10 cellular contexts compared by ENCODE assay signal in genomic region chr2:101717041-101717817, GRCh38. TPM values are rescaled to one million over a fixed set of nuclear protein-coding genes. Genes with fewer than 3 reads are reported as not detected.
DNase-seq lines count a peak whose midpoint lies in the region; ATAC-seq, FAIRE-seq and TF ChIP-seq lines count a peak whose summit lies in the region.
"Had no signal": no experiment of that assay in that cellular context is flagged by ENCODE, and none has a peak within 500 bp of the region (broad histone marks: within the 10 kb centered on the region; RNA-seq: fewer than 3 reads in every experiment).

No MANE protein-coding gene starts in this region.

- H3K4me3 Mint-ChIP-seq in endothelial cell (ENCODE audit: unreplicated experiment), result peak overlapping the region; percentile 2
- H3K4me3 Mint-ChIP-seq: neural crest cell had no signal

- TF ChIP-seq CTCF in endothelial cell (IDR thresholded peaks at IDR 0.05; ENCODE audit: unreplicated experiment) (no peak), BE2C (IDR thresholded peaks at IDR 0.05; ENCODE audit: low read depth, low read length) (no peak), RWPE1 (conservative IDR thresholded peaks at IDR 0.05; ENCODE audit: low read depth) (no peak)

- DNase-seq in GM12891 (ENCODE audit: insufficient read length, low spot score) (no peak), KBM-7 (peak; percentile 66), endothelial cell (ENCODE audit: low spot score) (no peak), BE2C (no peak), MV-4-11 (lab: John Stamatoyannopoulos, UW) (no peak), RWPE1 (ENCODE audit: low spot score) (no peak), cerebellar cortex (ENCODE audit: low spot score) (no peak)
- DNase-seq: NCI-H2171 had no signal

- in situ Hi-C loops in KBM-7 (cut with MboI; ENCODE audit: low pct_unique_long_range_greater_than_20kb, low sequenced_read_pairs), result no loop called here

- no peak for FAIRE-seq in GM12891 (lab: Jason Lieb, UNC)

- H3K36me3 ChIP-seq in BE2C, result no peaks in the 10 kb centered on the region

- CTCF ChIA-PET in RWPE1 (lab: Yijun Ruan, JAX), result no interaction called here

- H3K27me3 ChIP-seq in BE2C, result no peaks in the 10 kb centered on the region

- peak overlapping the region; percentile 6 for H3K27ac Mint-ChIP-seq in endothelial cell (ENCODE audit: unreplicated experiment)

- H3K4me1 ChIP-seq in BE2C, result no peaks in the 10 kb centered on the region

- POLR2A ChIA-PET in RWPE1 (lab: Yijun Ruan, JAX; ENCODE audit: low non-redundant PET), result no interaction called here

- TF ChIP-seq POLR2A in GM12891 (IDR thresholded peaks at IDR 0.05; ENCODE audit: low read depth, low read length), result no peak

- no peaks in the 10 kb centered on the region for H3K9me3 Mint-ChIP-seq in endothelial cell (ENCODE audit: unreplicated experiment)
- H3K9me3 Mint-ChIP-seq: neural crest cell had no signal

- H3K4me3 ChIP-seq in BE2C (ENCODE audit: low read depth, low read length), result no peak overlapping the region

- no peak overlapping the region for H3K27ac ChIP-seq in RWPE1

- ATAC-seq in GM21526 (IDR thresholded peaks at IDR 0.05; ENCODE audit: low FRiP score, unreplicated experiment), result peak; percentile 80

- peaks cover 6% of the 10 kb centered on the region for H3K27me3 Mint-ChIP-seq in endothelial cell (ENCODE audit: unreplicated experiment)

- H3K4me1 Mint-ChIP-seq in endothelial cell (ENCODE audit: unreplicated experiment), result peaks cover 55% of the 10 kb centered on the region

- no peaks in the 10 kb centered on the region for H3K9me3 ChIP-seq in BE2C

- peaks cover 12% of the 10 kb centered on the region for H3K36me3 Mint-ChIP-seq in endothelial cell (ENCODE audit: low read depth, unreplicated experiment)

TF ChIP-seq in GM12891, 5 proteins besides CTCF, POLR2A, EP300 and RAD21:
- TF ChIP-seq SPI1 (IDR thresholded peaks at IDR 0.05; ENCODE audit: low read depth, low read length), result peak; percentile 46; the same call in 1 of the 2 replicates
- no peak for TF ChIP-seq PAX5 (IDR thresholded peaks at IDR 0.05; ENCODE audit: insufficient read depth, low read length, severe bottlenecking)
- peak; percentile 43; the same call in 1 of the 2 replicates for TF ChIP-seq POU2F2 (IDR thresholded peaks at IDR 0.05; ENCODE audit: low read depth, low read length)
- no peak for TF ChIP-seq POLR2AphosphoS5 (IDR thresholded peaks at IDR 0.05; ENCODE audit: low read depth, low read length)
- TF ChIP-seq TAF1 (IDR thresholded peaks at IDR 0.05; ENCODE audit: low read depth, low read length), result no peak

RNA-seq across cellular contexts. Expression of gene MAP4K4, which starts 19.7 kb away (rescaled TPM):
- 1.3 TPM for polyA plus RNA-seq in GM12891 (2012; ENCODE audit: low read depth, missing spikeins)
- total RNA-seq in endothelial cell (ENCODE audit: unreplicated experiment), result 427 TPM
- polyA plus RNA-seq in BE2C (2012; ENCODE audit: insufficient read depth, insufficient read length, low read depth), result 31.0 TPM
